In genomic region chr1:44819594-44820327, GRCh38 we compare ENCODE assay signal across 8 cellular contexts. TPM values are rescaled to one million over a fixed set of nuclear protein-coding genes. Genes with fewer than 3 reads are reported as not detected.
DNase-seq lines count a peak whose midpoint lies in the region; ATAC-seq, FAIRE-seq and TF ChIP-seq lines count a peak whose summit lies in the region.

No MANE protein-coding gene starts in this region.

- FAIRE-seq in kidney (lab: Jason Lieb, UNC) = peak; percentile 42

- no peaks in the 10 kb centered on the region for H3K9me3 ChIP-seq in kidney (ENCODE audit: control insufficient read depth in 1 of 2, low read length in 2 of 2)

- H3K36me3 ChIP-seq in kidney (ENCODE audit: control insufficient read depth in 1 of 2, insufficient read depth in 2 of 2, low read length in 2 of 2) = no peaks in the 10 kb centered on the region

- CTCF ChIA-PET in GM10248 (lab: Yijun Ruan, JAX) = interaction anchor here (0.9 to 5.4 kb wide), 12 partner anchors 10 to 705 kb away, joined by 3 to 42 read pairs (median 4); partner anchors contain the start of genes BTBD19, DYNLT4, PLK3 and RNU5D-1
- CTCF ChIA-PET in HEK293T (lab: Yijun Ruan, JAX) = interaction anchor here (0.6 to 1.4 kb wide), 5 partner anchors 20 to 574 kb away, joined by 3 to 8 read pairs (median 4); partner anchors contain the start of gene PLK3

- H3K27ac ChIP-seq in kidney (ENCODE audit: low read depth in 2 of 2, low read length in 2 of 2) = peak overlapping the region; percentile 97 to 98

- peak; percentile 93 to 94 for ATAC-seq in activated CD4-positive, CD25-positive, alpha-beta regulatory T cell treated with anti-CD3 and anti-CD28 coated beads, Interleukin-2, amount 50 U/mL, for 24 hours

- peaks cover 0 to 12% of the 10 kb centered on the region in 2 donors for H3K4me1 ChIP-seq in kidney (ENCODE audit: control insufficient read depth in 1 of 2, insufficient read depth in 1 of 2, low read depth in 1 of 2, low read length in 2 of 2)

- POLR2A ChIA-PET in GM10248 (lab: Yijun Ruan, JAX) = interaction anchor here (0.7 to 5.5 kb wide), 42 partner anchors 12 to 1442 kb away, joined by 3 to 120 read pairs (median 5); partner anchors contain the start of genes ARMH1, BEST4, BTBD19 and DYNLT4
- POLR2A ChIA-PET in HEK293T (lab: Yijun Ruan, JAX) = interaction anchor here (0.6 to 6.8 kb wide), 37 partner anchors 11 to 1113 kb away, joined by 3 to 137 read pairs (median 4); partner anchors contain the start of genes BEST4, BTBD19, DYNLT4 and EIF2B3

- peak overlapping the region; percentile 96 to 98 for H3K9ac ChIP-seq in kidney (ENCODE audit: low read length in 2 of 2)

- H3K4me3 ChIP-seq in kidney (ENCODE audit: low read length in 2 of 2) = peak overlapping the region; percentile 78 to 87

- intact Hi-C loops in kidney (cut with DNase I) = no loop called here

- DNase-seq in GM10248 (ENCODE audit: extremely low spot score) (peak; percentile 91), HEK293T (ENCODE audit: extremely low spot score) (peak; percentile 85), NAMALWA (ENCODE audit: low spot score) (peak; percentile 97), cerebellum (ENCODE audit: low spot score) (peak; percentile 75), kidney (peak; percentile 94), NCI-H1436 (lab: John Stamatoyannopoulos, UW) (no peak)
- DNase-seq in stimulated activated CD4-positive, alpha-beta T cell treated with anti-CD3 and anti-CD28 coated beads, Interleukin-1b, Interleukin-23, amount 100 ng/mL, for 24 hours (ENCODE audit: low read depth in 4 of 4, low spot score in 1 of 4) = peak in 3 of 4 experiments; percentile 59 to 78 (median 78)

- peak; percentile 8 for TF ChIP-seq CTCF in GM10248 (IDR thresholded peaks at IDR 0.05; ENCODE audit: control extremely low read depth, extremely low read depth, low read depth, missing control alignments)
- no peak for TF ChIP-seq CTCF in kidney (IDR thresholded peaks at IDR 0.05; ENCODE audit: borderline replicate concordance, extremely low read depth, insufficient read depth)

TF ChIP-seq in HEK293T, 16 proteins besides CTCF, POLR2A, EP300 and RAD21:
- TF ChIP-seq HDGF (IDR thresholded peaks at IDR 0.05; ENCODE audit: borderline replicate concordance) (no peak), ELF4 (IDR thresholded peaks at IDR 0.05) (peak; percentile 99), L3MBTL2 (conservative IDR thresholded peaks at IDR 0.05) (no peak), ZNF384 (IDR thresholded peaks at IDR 0.05) (no peak), SUZ12 (IDR thresholded peaks at IDR 0.05) (peak; percentile 78), LEF1 (IDR thresholded peaks at IDR 0.05; ENCODE audit: borderline replicate concordance) (no peak), CTBP1 (IDR thresholded peaks at IDR 0.05; ENCODE audit: borderline replicate concordance) (peak; percentile 48), TARDBP (IDR thresholded peaks at IDR 0.05) (peak; percentile 70; the same call in 1 of the 2 replicates), PKNOX1 (IDR thresholded peaks at IDR 0.05) (peak; percentile 75), SP1 (IDR thresholded peaks at IDR 0.05) (no peak), NFRKB (IDR thresholded peaks at IDR 0.05) (peak; percentile 60; the same call in 1 of the 2 replicates), FOXM1 (IDR thresholded peaks at IDR 0.05; ENCODE audit: borderline replicate concordance) (peak; percentile 38; the same call in 1 of the 2 replicates), ARNT (IDR thresholded peaks at IDR 0.05) (peak; percentile 65; the same call in 1 of the 2 replicates), FOXK2 (IDR thresholded peaks at IDR 0.05) (peak; percentile 65; the same call in 1 of the 2 replicates), BHLHE40 (IDR thresholded peaks at IDR 0.05; ENCODE audit: borderline replicate concordance) (peak; percentile 46; the same call in 1 of the 2 replicates), FOXA1 (IDR thresholded peaks at IDR 0.05) (no peak)

RNA-seq across cellular contexts. Expression of gene BTBD19, which starts 11.4 kb away (rescaled TPM):
- 2.4 TPM for total RNA-seq in cerebellum
- total RNA-seq in kidney = 16.5 TPM
- 3.2 TPM for polyA plus RNA-seq in kidney (ENCODE audit: insufficient read depth, low read depth, low replicate concordance)

RNA-seq across cellular contexts. Expression of gene DYNLT4, which starts 12.6 kb away (rescaled TPM):
- total RNA-seq in cerebellum (not detected), kidney (1.2 TPM)
- not detected for polyA plus RNA-seq in kidney (ENCODE audit: insufficient read depth, low read depth, low replicate concordance)

RNA-seq across cellular contexts. Expression of gene PLK3, which starts 19.6 kb away (rescaled TPM):
- total RNA-seq in cerebellum (14.3 TPM), kidney (24.3 TPM)
- polyA plus RNA-seq in kidney (ENCODE audit: insufficient read depth, low read depth, low replicate concordance) = 4.4 TPM

RNA-seq across cellular contexts. Expression of gene PTCH2, which starts 23.3 kb away (rescaled TPM):
- total RNA-seq in cerebellum = 2.4 TPM
- 1.2 TPM for total RNA-seq in kidney
- polyA plus RNA-seq in kidney (ENCODE audit: insufficient read depth, low read depth, low replicate concordance) = 0.24 TPM

RNA-seq across cellular contexts. Expression of gene BEST4, which starts 31.8 kb away (rescaled TPM):
- total RNA-seq in cerebellum = 0.27 TPM
- 0.50 TPM for total RNA-seq in kidney
- 0.37 TPM for polyA plus RNA-seq in kidney (ENCODE audit: insufficient read depth, low read depth, low replicate concordance)
